Comparison of ENCODE assay signal across 9 cellular contexts in genomic region chr18:22378672-22379282, GRCh38. TPM values are rescaled to one million over a fixed set of nuclear protein-coding genes. Genes with fewer than 3 reads are reported as not detected.
DNase-seq lines count a peak whose midpoint lies in the region; ATAC-seq and TF ChIP-seq lines count a peak whose summit lies in the region.
"Had no signal": no experiment of that assay in that cellular context is flagged by ENCODE, and none has a peak within 500 bp of the region (broad histone marks: within the 10 kb centered on the region; RNA-seq: fewer than 3 reads in every experiment).

No MANE protein-coding gene starts in this region.

- CTCF ChIA-PET in A673 (lab: Charles Lee) = interaction anchor here (0.5 to 1.1 kb wide), 3 partner anchors 22 to 184 kb away, joined by 3 to 4 read pairs (median 4); no protein-coding TSS in a partner anchor
- CTCF ChIA-PET in activated naive CD4-positive, alpha-beta T cell treated with anti-CD3 and anti-CD28 coated beads for 36 hours (lab: Charles Lee) = no interaction called here

- DNase-seq in A673 (ENCODE audit: low spot score) = peak; percentile 56
- peak; percentile 44 for DNase-seq in RPMI8226
- DNase-seq in fibroblast of pulmonary artery (ENCODE audit: low read depth) = peak; percentile 51
- DNase-seq in spleen = no peak
- no peak for DNase-seq in activated naive CD4-positive, alpha-beta T cell treated with anti-CD3 and anti-CD28 coated beads for 36 hours
- no peak for DNase-seq in NCI-H2196 (lab: John Stamatoyannopoulos, UW; ENCODE audit: unreplicated experiment)

- POLR2A ChIA-PET in A673 (lab: Charles Lee; ENCODE audit: low non-redundant PET) = no interaction called here

- no peak overlapping the region for H3K4me3 Mint-ChIP-seq in activated naive CD4-positive, alpha-beta T cell treated with anti-CD3 and anti-CD28 coated beads for 36 hours

- no peak for TF ChIP-seq POLR2A in spleen (IDR thresholded peaks at IDR 0.05)

- ATAC-seq in HG03039 (IDR thresholded peaks at IDR 0.05; ENCODE audit: unreplicated experiment) = no peak

- TF ChIP-seq CTCF in A673 (conservative IDR thresholded peaks at IDR 0.05; ENCODE audit: low read depth, low read length) (peak; percentile 51), GM12874 (IDR thresholded peaks at IDR 0.05; ENCODE audit: insufficient read depth, low read depth, low read length) (peak; percentile 44; the same call in 1 of the 2 replicates), fibroblast of pulmonary artery (IDR thresholded peaks at IDR 0.05; ENCODE audit: low read length, missing control alignments) (peak; percentile 51), spleen (IDR thresholded peaks at IDR 0.05 in 8 of 11, conservative IDR thresholded peaks at IDR 0.05 in 3 of 11) (peak in 10 of 11 experiments; percentile 14 to 64 (median 50))

- no TSS peak for BruUV-seq in A673 (replicated peaks; lab: Mats Ljungman, UMichigan)

- intact Hi-C loops in A673 (cut with micrococcal nuclease; ENCODE audit: unreplicated experiment) = no loop called here
- intact Hi-C loops in spleen (cut with DNase I; ENCODE audit: low total_unique reads) = no loop called here
- intact Hi-C loops in activated naive CD4-positive, alpha-beta T cell treated with anti-CD3 and anti-CD28 coated beads for 36 hours (cut with micrococcal nuclease) = no loop called here

- H3K4me1 Mint-ChIP-seq in activated naive CD4-positive, alpha-beta T cell treated with anti-CD3 and anti-CD28 coated beads for 36 hours (ENCODE audit: low read depth) = no peaks in the 10 kb centered on the region

- peaks cover 1% of the 10 kb centered on the region for H3K9me3 Mint-ChIP-seq in activated naive CD4-positive, alpha-beta T cell treated with anti-CD3 and anti-CD28 coated beads for 36 hours

- H3K9me3 ChIP-seq in A673 (ENCODE audit: low read depth, low read length, poor library complexity, severe bottlenecking) = no peaks in the 10 kb centered on the region
- H3K9me3 ChIP-seq in spleen = no peaks in the 10 kb centered on the region
- H3K9me3 ChIP-seq: HAP-1 had no signal

- H3K27ac Mint-ChIP-seq in activated naive CD4-positive, alpha-beta T cell treated with anti-CD3 and anti-CD28 coated beads for 36 hours = no peak overlapping the region

- no peaks in the 10 kb centered on the region for H3K4me1 ChIP-seq in A673 (ENCODE audit: insufficient read depth, low read length, poor library complexity, severe bottlenecking)
- no peaks in the 10 kb centered on the region for H3K4me1 ChIP-seq in spleen
- H3K4me1 ChIP-seq: HAP-1 had no signal

- H3K36me3 Mint-ChIP-seq in activated naive CD4-positive, alpha-beta T cell treated with anti-CD3 and anti-CD28 coated beads for 36 hours (ENCODE audit: low read depth) = no peaks in the 10 kb centered on the region

- WGBS in spleen, 5 donors = 60 to 78% (median 68%) methylated on average over 2 of the region's 2 CpGs

- H3K27ac ChIP-seq in A673 (ENCODE audit: low read depth, low read length, poor library complexity, severe bottlenecking) = no peak overlapping the region
- no peak overlapping the region for H3K27ac ChIP-seq in spleen

- H3K27me3 ChIP-seq in A673 (replicated peaks; ENCODE audit: insufficient read depth, low read depth, low read length, poor library complexity) (peaks cover 57% of the 10 kb centered on the region), spleen (replicated peaks in 1 of 7) (no peaks in the 10 kb centered on the region)

- H3K36me3 ChIP-seq in A673 (ENCODE audit: insufficient read depth, low read length, poor library complexity, severe bottlenecking) (no peaks in the 10 kb centered on the region), spleen (no peaks in the 10 kb centered on the region)
- H3K36me3 ChIP-seq: HAP-1 had no signal

- no peak overlapping the region for H3K4me3 ChIP-seq in A673 (ENCODE audit: low read depth, low read length, poor library complexity, severe bottlenecking)
- no peak overlapping the region for H3K4me3 ChIP-seq in fibroblast of pulmonary artery (replicated peaks; ENCODE audit: low read depth, low read length)
- no peak overlapping the region for H3K4me3 ChIP-seq in spleen
- H3K4me3 ChIP-seq: HAP-1 had no signal

- H3K27me3 Mint-ChIP-seq in activated naive CD4-positive, alpha-beta T cell treated with anti-CD3 and anti-CD28 coated beads for 36 hours (ENCODE audit: low read depth) = peaks cover 2% of the 10 kb centered on the region

RNA-seq across cellular contexts. Expression of gene CTAGE1, which starts 38.9 kb away (rescaled TPM):
- total RNA-seq in A673 (2021) = not detected in 2 replicates
- not detected for total RNA-seq in spleen
- not detected for polyA plus RNA-seq in spleen
- not detected for total RNA-seq in activated naive CD4-positive, alpha-beta T cell treated with anti-CD3 and anti-CD28 coated beads for 36 hours

Comparison
In these comparisons a context has a peak if more than half of its experiments do, and no peak if none do; other contexts are left out.
1. DNase-seq: peak in A673 (single experiment), RPMI8226 (single experiment) and fibroblast of pulmonary artery (single experiment); none in spleen (single experiment), activated naive CD4-positive, alpha-beta T cell treated with anti-CD3 and anti-CD28 coated beads for 36 hours (single experiment) and NCI-H2196 (single experiment).
2. Peak in every context shown above with its lines, with median percentiles within 50 percentile points of each other: CTCF ChIP-seq.